9 cellular contexts compared by ENCODE assay signal in genomic region chrX:45850197-45850774, GRCh38.
A peak's percentile ranks its signal among the peaks of the same experiment; 100 is the strongest.
DNase-seq lines count a peak whose midpoint lies in the region; ATAC-seq, FAIRE-seq and TF ChIP-seq lines count a peak whose summit lies in the region.
"Had no signal": no experiment of that assay in that cellular context is flagged by ENCODE, and none has a peak within 500 bp of the region (broad histone marks: within the 10 kb centered on the region; RNA-seq: fewer than 3 reads in every experiment).

No MANE protein-coding gene starts in this region.

- TF ChIP-seq CTCF in AG04449 (IDR thresholded peaks at IDR 0.05; ENCODE audit: insufficient read depth, low read length, missing control alignments) (no peak), glutamatergic neuron (IDR thresholded peaks at IDR 0.05; ENCODE audit: partially characterized antibody, unreplicated experiment) (no peak), sigmoid colon (IDR thresholded peaks at IDR 0.05) (no peak)

- no peak for FAIRE-seq in H54 (lab: Jason Lieb, UNC)
- FAIRE-seq: colon had no signal

- DNase-seq in AG04449 (ENCODE audit: low read depth, low spot score) (no peak), glutamatergic neuron (no peak), sigmoid colon (no peak), H54 (ENCODE audit: insufficient read length, low spot score) (no peak), NCI-H2081 treated with DMSO at 0.1 percent for 48 hours (lab: John Stamatoyannopoulos, UW) (no peak), AG20443 (ENCODE audit: low spot score) (no peak)
- DNase-seq in activated T-cell treated with anti-CD3 and anti-CD28 coated beads, Interleukin-2, amount 50 U/mL, for 4 hours = peak; percentile 34

- H3K27ac Mint-ChIP-seq in IgD-negative memory B cell (no peak overlapping the region), glutamatergic neuron (ENCODE audit: unreplicated experiment) (peak overlapping the region; percentile 78)

- ATAC-seq in activated T-cell treated with anti-CD3 and anti-CD28 coated beads, Interleukin-2, amount 50 U/mL, for 4 hours = no peak

- peaks cover 0 to 11% (median 7%) of the 10 kb centered on the region in 3 donors for H3K27me3 ChIP-seq in sigmoid colon

- WGBS in sigmoid colon, 2 donors = 0 to 1% methylated on average over 28 of the region's 28 CpGs

- H3K36me3 Mint-ChIP-seq in IgD-negative memory B cell = no peaks in the 10 kb centered on the region
- peaks cover 13% of the 10 kb centered on the region for H3K36me3 Mint-ChIP-seq in activated T-cell treated with anti-CD3 and anti-CD28 coated beads, Interleukin-2, amount 50 U/mL, for 4 hours (ENCODE audit: insufficient read depth)
- no peaks in the 10 kb centered on the region for H3K36me3 Mint-ChIP-seq in glutamatergic neuron (ENCODE audit: unreplicated experiment)

- H3K9me3 ChIP-seq in sigmoid colon = no peaks in the 10 kb centered on the region

- POLR2A ChIA-PET in AG04449 (lab: Yijun Ruan, JAX) = no interaction called here

- H3K4me1 Mint-ChIP-seq in IgD-negative memory B cell (peaks cover 0 to 8% (median 2%) of the 10 kb centered on the region in 3 donors), glutamatergic neuron (ENCODE audit: low read depth, unreplicated experiment) (peaks cover 2% of the 10 kb centered on the region)
- peaks cover 34% of the 10 kb centered on the region for H3K4me1 Mint-ChIP-seq in activated T-cell treated with anti-CD3 and anti-CD28 coated beads, Interleukin-2, amount 50 U/mL, for 4 hours (ENCODE audit: low read depth)

- H3K36me3 ChIP-seq in sigmoid colon = no peaks in the 10 kb centered on the region

- no peak for TF ChIP-seq EP300 in sigmoid colon (IDR thresholded peaks at IDR 0.05)

- intact Hi-C loops in sigmoid colon (cut with DNase I) = no loop called here

- peak overlapping the region in 1 of 4 donors; percentile 38 for H3K27ac ChIP-seq in sigmoid colon

- H3K4me3 ChIP-seq in AG04449 (ENCODE audit: low read depth, low read length) (peak overlapping the region; percentile 77), sigmoid colon (peak overlapping the region; percentile 33 to 54 (median 48))

- CTCF ChIA-PET in AG04449 (lab: Yijun Ruan, JAX) = interaction anchor here (2.3 kb wide), 1 partner anchor 42 kb away, joined by 6 read pairs; no protein-coding TSS in a partner anchor

- H3K27me3 Mint-ChIP-seq in IgD-negative memory B cell (peaks cover 18% of the 10 kb centered on the region), glutamatergic neuron (ENCODE audit: unreplicated experiment) (no peaks in the 10 kb centered on the region)
- H3K27me3 Mint-ChIP-seq in activated T-cell treated with anti-CD3 and anti-CD28 coated beads, Interleukin-2, amount 50 U/mL, for 4 hours (ENCODE audit: low read depth) = no peaks in the 10 kb centered on the region

- H3K4me3 Mint-ChIP-seq in IgD-negative memory B cell (peak overlapping the region; percentile 64 to 96 (median 84)), glutamatergic neuron (ENCODE audit: unreplicated experiment) (peak overlapping the region; percentile 96)
- H3K4me3 Mint-ChIP-seq in activated T-cell treated with anti-CD3 and anti-CD28 coated beads, Interleukin-2, amount 50 U/mL, for 4 hours = peak overlapping the region; percentile 98

- TF ChIP-seq POLR2A in sigmoid colon (IDR thresholded peaks at IDR 0.05) (no peak), H54 (IDR thresholded peaks at IDR 0.05; ENCODE audit: low read depth, low read length) (no peak)

- peaks cover 0 to 6% (median 0%) of the 10 kb centered on the region in 4 donors for H3K4me1 ChIP-seq in sigmoid colon

- no peaks in the 10 kb centered on the region for H3K9me3 Mint-ChIP-seq in IgD-negative memory B cell
- no peaks in the 10 kb centered on the region for H3K9me3 Mint-ChIP-seq in activated T-cell treated with anti-CD3 and anti-CD28 coated beads, Interleukin-2, amount 50 U/mL, for 4 hours
- H3K9me3 Mint-ChIP-seq in glutamatergic neuron (ENCODE audit: unreplicated experiment) = peaks cover 2% of the 10 kb centered on the region
